In genomic region chr10:16848562-16849154, GRCh38 we compare ENCODE assay signal across 2 cellular contexts.
TF ChIP-seq lines count a peak whose summit lies in the region.

No MANE protein-coding gene starts in this region.

TF ChIP-seq in GM23338, 12 proteins besides CTCF, POLR2A, EP300 and RAD21 (continued from another document):
- TF ChIP-seq ZNF462 (CRISPR knock-in tag; IDR thresholded peaks at IDR 0.05) (no peak), REST (IDR thresholded peaks at IDR 0.05; ENCODE audit: unreplicated experiment) (no peak), ZNF114 (CRISPR knock-in tag; IDR thresholded peaks at IDR 0.05) (no peak), POLR2AphosphoS5 (IDR thresholded peaks at IDR 0.05; ENCODE audit: low read depth) (no peak), JUNB (IDR thresholded peaks at IDR 0.05; ENCODE audit: unreplicated experiment) (no peak), ZNF331 (CRISPR knock-in tag; IDR thresholded peaks at IDR 0.05; ENCODE audit: low read depth) (no peak), CREB1 (CRISPR knock-in tag; IDR thresholded peaks at IDR 0.05; ENCODE audit: low read depth) (no peak), EZH2phosphoT487 (IDR thresholded peaks at IDR 0.05; ENCODE audit: unreplicated experiment) (no peak), STAT1 (IDR thresholded peaks at IDR 0.05; ENCODE audit: unreplicated experiment) (no peak), ETS1 (IDR thresholded peaks at IDR 0.05) (no peak)

TF ChIP-seq in WTC11, 78 proteins besides CTCF, POLR2A, EP300 and RAD21 (continued from another document):
- TF ChIP-seq ZNF396 (CRISPR knock-in tag; IDR thresholded peaks at IDR 0.05; ENCODE audit: borderline replicate concordance) (no peak), SP1 (CRISPR knock-in tag; conservative IDR thresholded peaks at IDR 0.05) (no peak), MAX (CRISPR knock-in tag; IDR thresholded peaks at IDR 0.05) (no peak), CBFB (CRISPR knock-in tag; IDR thresholded peaks at IDR 0.05; ENCODE audit: low read depth) (no peak), CREB1 (CRISPR knock-in tag; IDR thresholded peaks at IDR 0.05) (no peak), HMGA2 (CRISPR knock-in tag; IDR thresholded peaks at IDR 0.05) (no peak), ZMAT4 (CRISPR knock-in tag; IDR thresholded peaks at IDR 0.05) (no peak), ARID4B (CRISPR knock-in tag; IDR thresholded peaks at IDR 0.05; ENCODE audit: borderline replicate concordance) (no peak), KAT7 (CRISPR knock-in tag; IDR thresholded peaks at IDR 0.05; ENCODE audit: borderline replicate concordance) (no peak), MLX (CRISPR knock-in tag; IDR thresholded peaks at IDR 0.05) (no peak), TP53 (CRISPR knock-in tag; IDR thresholded peaks at IDR 0.05) (no peak), NFATC4 (CRISPR knock-in tag; IDR thresholded peaks at IDR 0.05) (no peak), MYBL2 (CRISPR knock-in tag; IDR thresholded peaks at IDR 0.05) (no peak)
